In the genomic region with DNA sequence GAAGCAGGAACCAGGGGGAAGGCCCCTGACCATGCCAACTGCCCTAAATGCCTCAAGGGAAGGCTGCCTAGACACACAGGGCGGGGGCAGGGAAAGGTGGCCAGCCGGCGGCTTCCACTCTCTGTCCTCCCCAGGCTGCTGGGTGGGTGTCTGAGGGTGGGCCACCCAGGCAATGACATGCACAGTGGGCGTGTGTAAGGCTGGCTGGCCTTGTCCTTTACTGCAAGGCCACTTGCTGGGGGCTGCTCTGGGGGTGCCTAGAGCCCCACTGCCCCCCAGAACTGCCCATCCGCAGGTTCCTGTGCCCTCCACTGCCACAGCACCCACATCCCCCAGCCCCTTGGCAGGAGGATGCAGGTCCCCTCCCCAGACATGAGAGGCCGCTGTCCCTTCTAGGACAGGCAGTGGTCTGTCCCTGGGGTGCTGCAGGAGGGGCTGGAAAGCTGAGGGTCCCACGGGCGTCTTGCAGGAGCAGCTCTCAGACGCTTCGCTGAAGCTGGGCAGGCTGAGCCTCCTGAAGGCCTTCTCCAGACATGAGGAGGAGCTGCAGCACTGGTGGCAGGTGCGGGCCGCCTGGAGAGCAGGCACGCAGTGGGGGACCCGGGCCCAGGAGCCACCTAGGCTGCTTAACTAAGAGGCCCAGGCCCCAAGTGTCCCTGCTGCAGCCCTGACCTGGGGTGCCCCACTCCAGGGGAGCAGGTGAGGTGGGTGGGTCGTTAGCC, we compare ENCODE assay signal across 27 cellular contexts. TPM values are rescaled to one million over a fixed set of nuclear protein-coding genes. Genes with fewer than 3 reads are reported as not detected.
"Had no signal": no experiment of that assay in that cellular context is flagged by ENCODE, and none has a peak within 500 bp of the region (broad histone marks: within the 10 kb centered on the region; RNA-seq: fewer than 3 reads in every experiment).

No MANE protein-coding gene starts in this region.

- H3K27me3 ChIP-seq: colonic mucosa, hepatocyte, ovary, right lobe of liver had no signal

- H3K4me2 ChIP-seq: hepatocyte had no signal

- DNase-seq: colonic mucosa; dermis blood vessel endothelial cell; foreskin melanocyte; head of caudate nucleus; kidney glomerular epithelial cell; naive thymus-derived CD4-positive, alpha-beta T cell; nephron progenitor cell; ovary; right lobe of liver; stimulated activated CD4-positive, alpha-beta T cell treated with anti-CD3 and anti-CD28 coated beads, Interleukin-15, amount 100 ng/mL, for 24 hours; stimulated activated CD4-positive, alpha-beta T cell treated with anti-CD3 and anti-CD28 coated beads, Interleukin-1b, Interleukin-23, amount 100 ng/mL, for 48 hours; stimulated activated CD4-positive, alpha-beta T cell treated with anti-CD3 and anti-CD28 coated beads, Interleukin-4, amount 100 ng/mL, for 24 hours; stimulated activated naive B cell treated with anti-CD40 and anti-IgM and Interleukin-4, amounts not matched to agents 10 μg/mL and 1 μg/mL and 100 μg/mL, for 72 hours; stimulated activated naive CD8-positive, alpha-beta T cell treated with anti-CD3 and anti-CD28 coated beads, Interleukin-15, amount 100 ng/mL, for 72 hours; transverse colon had no signal

- H3K9me3 ChIP-seq: colonic mucosa, neutrophil, ovary, right lobe of liver, thoracic aorta, transverse colon had no signal

- H3K36me3 ChIP-seq: colonic mucosa, neutrophil, ovary, right lobe of liver, thoracic aorta, transverse colon had no signal

- H3K79me2 ChIP-seq: hepatocyte had no signal

- H2AFZ ChIP-seq: hepatocyte had no signal

- ATAC-seq: naive thymus-derived CD4-positive, alpha-beta T cell; stimulated activated naive B cell treated with anti-CD40 and anti-IgM and Interleukin-4, amounts not matched to agents 10 μg/mL and 1 μg/mL and 100 μg/mL, for 72 hours had no signal

- H3K4me1 ChIP-seq: colonic mucosa, right lobe of liver, transverse colon had no signal

- H3K4me3 ChIP-seq: colonic mucosa, hepatocyte, ovary, right lobe of liver, thoracic aorta, transverse colon had no signal

- H3K27ac ChIP-seq: colonic mucosa, hepatocyte, neutrophil, ovary, right lobe of liver, thoracic aorta, transverse colon had no signal

RNA-seq across cellular contexts. Expression of a gene that starts 10.1 kb away (rescaled TPM):
- total RNA-seq: cerebellum; colonic mucosa; dermis blood vessel endothelial cell; epithelial cell of proximal tubule; liver; lung microvascular endothelial cell; mesenteric fat pad; mononuclear cell; naive thymus-derived CD4-positive, alpha-beta T cell; ovary; posterior vena cava; right lobe of liver; subcutaneous adipose tissue; thoracic aorta; transverse colon; urinary bladder had no signal
- polyA plus RNA-seq: liver; naive thymus-derived CD4-positive, alpha-beta T cell; urinary bladder had no signal

RNA-seq across cellular contexts. Expression of a gene that starts 10.2 kb away (rescaled TPM):
- total RNA-seq: transverse colon, urinary bladder had no signal
